Comparison of ENCODE assay signal across 22 cellular contexts in genomic region chr12:109938947-109939346, GRCh38.
"Had no signal": no experiment of that assay in that cellular context is flagged by ENCODE, and none has a peak within 500 bp of the region (broad histone marks: within the 10 kb centered on the region; RNA-seq: fewer than 3 reads in every experiment).

No MANE protein-coding gene starts in this region.

- H3K27ac ChIP-seq: HL-60, KMS-11, RWPE1, SJCRH30 had no signal

- H3K9ac ChIP-seq: KMS-11 had no signal

- H3K4me3 ChIP-seq: K562, SJCRH30 had no signal

- H3K4me3 Mint-ChIP-seq: IgD-negative memory B cell had no signal

- H3K27me3 ChIP-seq: SJCRH30 had no signal

- H3K27me3 Mint-ChIP-seq: IgD-negative memory B cell had no signal

- H3K9me3 Mint-ChIP-seq: IgD-negative memory B cell had no signal

- H3K9me3 ChIP-seq: SJCRH30 had no signal

- H3K27ac Mint-ChIP-seq: IgD-negative memory B cell had no signal

- ATAC-seq: K562, Panc1, PC-3, SK-N-SH treated with all-trans-retinoic acid at 6 μM for 48 hours had no signal

- H3K4me1 ChIP-seq: SJCRH30 had no signal

- H3K4me2 ChIP-seq: KMS-11 had no signal

- DNase-seq: Kasumi-1, MM.1S, NCI-H1092 treated with DMSO at 0.1 percent for 48 hours, NCI-H1436, NCI-H187, NCI-H2029, NCI-H226, NCI-H446, NCI-H510A, NCI-H524 treated with DMSO at 0.1 percent for 48 hours, NCI-H69, NCI-H774, PC-3, SHP77 treated with DMSO at 0.1 percent for 48 hours, SJCRH30 had no signal
